Comparison of ENCODE assay signal across 12 cellular contexts in genomic region chr22:36998620-36999351, GRCh38. TPM values are rescaled to one million over a fixed set of nuclear protein-coding genes. Genes with fewer than 3 reads are reported as not detected.
A peak's percentile ranks its signal among the peaks of the same experiment; 100 is the strongest.
DNase-seq lines count a peak whose midpoint lies in the region; FAIRE-seq and TF ChIP-seq lines count a peak whose summit lies in the region.
"Had no signal": no experiment of that assay in that cellular context is flagged by ENCODE, and none has a peak within 500 bp of the region (broad histone marks: within the 10 kb centered on the region; RNA-seq: fewer than 3 reads in every experiment).

No MANE protein-coding gene starts in this region.

- CTCF ChIA-PET in MCF 10A (lab: Yijun Ruan, JAX): interaction anchor here (0.7 to 1.8 kb wide), 7 partner anchors 11 to 447 kb away, joined by 3 to 6 read pairs (median 4); no protein-coding TSS in a partner anchor

- H3K4me3 ChIP-seq in breast epithelium (no peak overlapping the region), OCI-LY3 (ENCODE audit: low read length) (no peak overlapping the region), epithelial cell of proximal tubule (ENCODE audit: low read depth, low read length) (no peak overlapping the region)
- H3K4me3 ChIP-seq: dorsolateral prefrontal cortex had no signal

- POLR2A ChIA-PET in MCF 10A (lab: Yijun Ruan, JAX): interaction anchor here (1.2 to 2.6 kb wide), 2 partner anchors 11 to 21 kb away, joined by 3 to 11 read pairs; partner anchors contain the start of genes MPST and TST

- H3K36me3 ChIP-seq in breast epithelium: no peaks in the 10 kb centered on the region
- H3K36me3 ChIP-seq in OCI-LY3 (replicated peaks; ENCODE audit: low read depth, low read length): no peaks in the 10 kb centered on the region

- H2AFZ ChIP-seq in OCI-LY3 (ENCODE audit: low read depth, low read length): no peak overlapping the region

- H3K9me3 ChIP-seq in breast epithelium (no peaks in the 10 kb centered on the region), OCI-LY3 (ENCODE audit: insufficient read depth, low read length) (no peaks in the 10 kb centered on the region)

- intact Hi-C loops in MCF 10A (cut with micrococcal nuclease) (no loop called here), breast epithelium (cut with DNase I; ENCODE audit: low total_unique reads) (no loop called here)

- no peak overlapping the region for H3K4me2 ChIP-seq in OCI-LY3 (ENCODE audit: low read length)

- H3K9ac ChIP-seq in OCI-LY3 (ENCODE audit: low read length): no peak overlapping the region

- no peak overlapping the region for H3K4me3 Mint-ChIP-seq in MCF 10A (ENCODE audit: unreplicated experiment)
- H3K4me3 Mint-ChIP-seq: activated naive CD8-positive, alpha-beta T cell treated with anti-CD3 and anti-CD28 coated beads, Interleukin-2, amount 10 ng/mL, durations not matched to agents 7 days and 5 days had no signal

- H4K20me1 ChIP-seq in OCI-LY3 (ENCODE audit: insufficient read depth, low read length): no peaks in the 10 kb centered on the region

- FAIRE-seq in urothelium cell line (lab: Jason Lieb, UNC): no peak

- H3K27me3 ChIP-seq in breast epithelium (no peaks in the 10 kb centered on the region), OCI-LY3 (ENCODE audit: low read depth, low read length) (peaks cover 30% of the 10 kb centered on the region)
- H3K27me3 ChIP-seq: dorsolateral prefrontal cortex had no signal

- H3K9me3 Mint-ChIP-seq in MCF 10A (ENCODE audit: unreplicated experiment): no peaks in the 10 kb centered on the region
- H3K9me3 Mint-ChIP-seq: activated naive CD8-positive, alpha-beta T cell treated with anti-CD3 and anti-CD28 coated beads, Interleukin-2, amount 10 ng/mL, durations not matched to agents 7 days and 5 days had no signal

- H3K4me1 ChIP-seq in breast epithelium: no peaks in the 10 kb centered on the region
- no peaks in the 10 kb centered on the region for H3K4me1 ChIP-seq in OCI-LY3 (ENCODE audit: low read length)

- DNase-seq in MCF 10A (ENCODE audit: unreplicated experiment) (peak; percentile 78), breast epithelium (ENCODE audit: low spot score in 2 of 2) (no peak), epithelial cell of proximal tubule (ENCODE audit: low read depth) (no peak), urothelium cell line (ENCODE audit: low spot score) (peak; percentile 61), NCI-H1048 (lab: John Stamatoyannopoulos, UW) (no peak), SKM-1 (lab: John Stamatoyannopoulos, UW; ENCODE audit: unreplicated experiment) (no peak)
- no peak for DNase-seq in activated CD4-positive, alpha-beta T cell treated with anti-CD3 and anti-CD28 coated beads for 1 hour
- DNase-seq: activated naive CD8-positive, alpha-beta T cell treated with anti-CD3 and anti-CD28 coated beads, Interleukin-2, amount 10 ng/mL, durations not matched to agents 7 days and 5 days; NCI-H2227 treated with DMSO at 0.1 percent for 48 hours; SHP77 had no signal

- TF ChIP-seq POLR2A in breast epithelium (IDR thresholded peaks at IDR 0.05): no peak

- peak overlapping the region; percentile 79 for H3K27ac Mint-ChIP-seq in MCF 10A (ENCODE audit: low read depth, unreplicated experiment)
- H3K27ac Mint-ChIP-seq: activated naive CD8-positive, alpha-beta T cell treated with anti-CD3 and anti-CD28 coated beads, Interleukin-2, amount 10 ng/mL, durations not matched to agents 7 days and 5 days had no signal

- no peaks in the 10 kb centered on the region for H3K27me3 Mint-ChIP-seq in MCF 10A (ENCODE audit: insufficient read depth, unreplicated experiment)

- no TSS peak for BruUV-seq in MCF 10A (replicated peaks; lab: Mats Ljungman, UMichigan)

- no peaks in the 10 kb centered on the region for H3K36me3 Mint-ChIP-seq in MCF 10A (ENCODE audit: insufficient read depth, unreplicated experiment)
- H3K36me3 Mint-ChIP-seq: activated naive CD8-positive, alpha-beta T cell treated with anti-CD3 and anti-CD28 coated beads, Interleukin-2, amount 10 ng/mL, durations not matched to agents 7 days and 5 days had no signal

- peaks cover 12% of the 10 kb centered on the region for H3K4me1 Mint-ChIP-seq in MCF 10A (ENCODE audit: insufficient read depth, unreplicated experiment)
- H3K4me1 Mint-ChIP-seq: activated naive CD8-positive, alpha-beta T cell treated with anti-CD3 and anti-CD28 coated beads, Interleukin-2, amount 10 ng/mL, durations not matched to agents 7 days and 5 days had no signal

- TF ChIP-seq CTCF in MCF 10A (IDR thresholded peaks at IDR 0.05; ENCODE audit: unreplicated experiment): peak; percentile 6
- no peak for TF ChIP-seq CTCF in breast epithelium (IDR thresholded peaks at IDR 0.05)
- TF ChIP-seq CTCF in OCI-LY3 (IDR thresholded peaks at IDR 0.05; ENCODE audit: low read depth, low read length): peak; percentile 36
- TF ChIP-seq CTCF in epithelial cell of proximal tubule (conservative IDR thresholded peaks at IDR 0.05; ENCODE audit: low read depth, low read length): peak; percentile 29

- H3K79me2 ChIP-seq in OCI-LY3 (ENCODE audit: low read length): no peaks in the 10 kb centered on the region

- no peak overlapping the region for H3K27ac ChIP-seq in breast epithelium
- no peak overlapping the region for H3K27ac ChIP-seq in OCI-LY3 (ENCODE audit: low read length)

RNA-seq across cellular contexts. Expression of gene TST, which starts 20.5 kb away (rescaled TPM):
- total RNA-seq in MCF 10A (2022): 16.2 and 16.4 TPM in 2 replicates
- total RNA-seq in breast epithelium: 10 to 100 TPM; 51.1 to 68.0 (median 60.2) TPM
- 49.6 and 66.9 TPM in 2 replicates for total RNA-seq in epithelial cell of proximal tubule

RNA-seq across cellular contexts. Expression of gene MPST, which starts 20.8 kb away (rescaled TPM):
- total RNA-seq in MCF 10A (2022): 40.7 and 51.2 TPM in 2 replicates
- total RNA-seq in breast epithelium: 100 to 1,000 TPM in 2 of 3 donors, 10 to 100 TPM in 1; 72.0 to 175 (median 113) TPM
- total RNA-seq in epithelial cell of proximal tubule: 215 and 252 TPM in 2 replicates

RNA-seq across cellular contexts. Expression of gene KCTD17, which starts 52.8 kb away (rescaled TPM):
- total RNA-seq in MCF 10A (2022) (11.7 and 12.8 TPM in 2 replicates), breast epithelium (10 to 100 TPM in 2 of 3 donors, 1 to 10 TPM in 1; 8.2 to 17.4 (median 11.1) TPM), epithelial cell of proximal tubule (35.6 and 35.9 TPM in 2 replicates)

Comparison
In these comparisons a context has a peak if more than half of its experiments do, and no peak if none do; other contexts are left out.
1. DNase-seq: peak in MCF 10A (single experiment) and urothelium cell line (single experiment); none in breast epithelium (0 of 2), epithelial cell of proximal tubule (single experiment), NCI-H1048 (single experiment), SKM-1 (single experiment) and activated CD4-positive, alpha-beta T cell treated with anti-CD3 and anti-CD28 coated beads for 1 hour (single experiment).
2. CTCF ChIP-seq: peak in MCF 10A (single experiment), OCI-LY3 (single experiment) and epithelial cell of proximal tubule (single experiment); none in breast epithelium (0 of 3).